In the genomic region with DNA sequence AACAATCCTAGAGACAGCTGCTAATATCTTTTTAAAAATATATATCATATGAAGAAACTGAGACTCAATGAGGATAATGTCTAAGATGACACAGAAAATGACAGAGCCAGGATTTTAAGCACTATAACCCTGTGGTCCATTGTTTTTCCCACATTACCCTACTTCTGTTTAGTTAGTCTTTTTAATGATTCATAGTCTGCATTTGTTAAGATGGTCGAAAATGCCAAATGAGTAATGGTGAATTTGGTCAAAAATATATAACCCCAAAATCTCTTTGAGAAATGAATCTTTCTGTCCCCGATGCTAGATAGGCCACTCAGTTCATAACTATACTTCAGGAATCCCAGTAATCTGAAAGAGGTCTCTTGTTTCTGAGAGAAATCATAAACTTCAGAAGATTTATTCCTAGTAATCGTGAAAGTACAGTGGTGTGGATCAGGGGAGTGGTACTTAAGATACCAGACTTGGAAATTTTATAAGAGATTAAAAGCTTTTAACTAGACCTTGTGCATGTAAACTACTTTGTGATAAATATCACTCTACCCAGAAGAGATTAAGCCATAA, we compare ENCODE assay signal across 15 cellular contexts.
"Had no signal": no experiment of that assay in that cellular context is flagged by ENCODE, and none has a peak within 500 bp of the region (broad histone marks: within the 10 kb centered on the region; RNA-seq: fewer than 3 reads in every experiment).

No MANE protein-coding gene starts in this region.

- H3K27me3 ChIP-seq: dorsolateral prefrontal cortex, heart left ventricle, left lung, thyroid gland, vagina had no signal

- H3K4me1 ChIP-seq: vagina had no signal

- H3K9me3 ChIP-seq: heart left ventricle, left lung, thyroid gland, vagina had no signal

- H3K9me3 Mint-ChIP-seq: activated B cell treated with CpG ODN at 0.5 μM for 24 hours; activated CD4-positive, alpha-beta T cell treated with anti-CD3 and anti-CD28 coated beads, Interleukin-2, amount 10 ng/mL, durations not matched to agents 24 days and 14 days; activated naive CD4-positive, alpha-beta T cell treated with anti-CD3 and anti-CD28 coated beads for 36 hours; brain; memory B cell; nephron progenitor cell had no signal

- ATAC-seq: esophagus mucosa, left lung had no signal

- DNase-seq: activated B cell treated with CpG ODN at 0.5 μM for 24 hours; activated CD4-positive, alpha-beta T cell treated with anti-CD3 and anti-CD28 coated beads, Interleukin-2, amount 10 ng/mL, durations not matched to agents 24 days and 14 days; activated naive CD4-positive, alpha-beta T cell treated with anti-CD3 and anti-CD28 coated beads for 36 hours; amniotic stem cell; cerebellar nuclear complex; dorsolateral prefrontal cortex; heart left ventricle; left lung; nephron progenitor cell; T-helper 1 cell; thyroid gland had no signal

- H3K27ac Mint-ChIP-seq: activated B cell treated with CpG ODN at 0.5 μM for 24 hours; activated CD4-positive, alpha-beta T cell treated with anti-CD3 and anti-CD28 coated beads, Interleukin-2, amount 10 ng/mL, durations not matched to agents 24 days and 14 days; activated naive CD4-positive, alpha-beta T cell treated with anti-CD3 and anti-CD28 coated beads for 36 hours; memory B cell; nephron progenitor cell had no signal

- H3K27ac ChIP-seq: left lung, vagina had no signal

- H3K4me3 Mint-ChIP-seq: activated B cell treated with CpG ODN at 0.5 μM for 24 hours; activated CD4-positive, alpha-beta T cell treated with anti-CD3 and anti-CD28 coated beads, Interleukin-2, amount 10 ng/mL, durations not matched to agents 24 days and 14 days; activated naive CD4-positive, alpha-beta T cell treated with anti-CD3 and anti-CD28 coated beads for 36 hours; brain; memory B cell; nephron progenitor cell had no signal

- H3K27me3 Mint-ChIP-seq: activated B cell treated with CpG ODN at 0.5 μM for 24 hours; activated CD4-positive, alpha-beta T cell treated with anti-CD3 and anti-CD28 coated beads, Interleukin-2, amount 10 ng/mL, durations not matched to agents 24 days and 14 days; brain; memory B cell had no signal

- H3K4me1 Mint-ChIP-seq: nephron progenitor cell had no signal

- H3K4me3 ChIP-seq: dorsolateral prefrontal cortex, heart left ventricle, left lung, thyroid gland, vagina had no signal
